2 cellular contexts compared by ENCODE assay signal in genomic region chr6:151254451-151255081, GRCh38.
A peak's percentile ranks its signal among the peaks of the same experiment; 100 is the strongest.
TF ChIP-seq lines count a peak whose summit lies in the region.

No MANE protein-coding gene starts in this region.

TF ChIP-seq in A549, 52 proteins besides CTCF, POLR2A, EP300 and RAD21:
- TF ChIP-seq FOSL2 (IDR thresholded peaks at IDR 0.05) (no peak), FOSL2 (CRISPR knock-in tag; IDR thresholded peaks at IDR 0.05) (no peak), KDM1A (IDR thresholded peaks at IDR 0.05; ENCODE audit: low read depth) (no peak), HOXA7 (CRISPR knock-in tag; IDR thresholded peaks at IDR 0.05) (no peak), HMGXB4 (CRISPR knock-in tag; IDR thresholded peaks at IDR 0.05; ENCODE audit: borderline replicate concordance) (no peak), JUNB (IDR thresholded peaks at IDR 0.05) (no peak), RCOR1 (IDR thresholded peaks at IDR 0.05; ENCODE audit: low read depth, low read length) (no peak), NFE2L2 (conservative IDR thresholded peaks at IDR 0.05; ENCODE audit: low read length) (no peak), POLR2AphosphoS2 (conservative IDR thresholded peaks at IDR 0.05; ENCODE audit: low read length) (no peak), ZSCAN20 (CRISPR knock-in tag; IDR thresholded peaks at IDR 0.05) (no peak), TFCP2L1 (CRISPR knock-in tag; IDR thresholded peaks at IDR 0.05) (no peak), PBX3 (IDR thresholded peaks at IDR 0.05) (no peak), EHMT2 (IDR thresholded peaks at IDR 0.05; ENCODE audit: low read depth) (no peak), RARB (CRISPR knock-in tag; IDR thresholded peaks at IDR 0.05) (no peak), ATOH8 (CRISPR knock-in tag; IDR thresholded peaks at IDR 0.05; ENCODE audit: low read depth) (no peak), MAFK (IDR thresholded peaks at IDR 0.05; ENCODE audit: partially characterized antibody) (no peak)
TF ChIP-seq in A549: peak in this region for 0.

TF ChIP-seq in H1, 55 proteins besides CTCF, POLR2A, EP300 and RAD21:
- TF ChIP-seq YY1 (IDR thresholded peaks at IDR 0.05; ENCODE audit: low read depth, low read length), result no peak
- TF ChIP-seq TEAD4 (IDR thresholded peaks at IDR 0.05; ENCODE audit: low read depth, low read length), result peak; percentile 95
- no peak for TF ChIP-seq ATF3 (IDR thresholded peaks at IDR 0.05; ENCODE audit: insufficient read depth, low read depth, low read length)
- TF ChIP-seq SP1 (IDR thresholded peaks at IDR 0.05; ENCODE audit: low read depth, low read length), result peak; percentile 67; the same call in 1 of the 2 replicates
